In the genomic region with DNA sequence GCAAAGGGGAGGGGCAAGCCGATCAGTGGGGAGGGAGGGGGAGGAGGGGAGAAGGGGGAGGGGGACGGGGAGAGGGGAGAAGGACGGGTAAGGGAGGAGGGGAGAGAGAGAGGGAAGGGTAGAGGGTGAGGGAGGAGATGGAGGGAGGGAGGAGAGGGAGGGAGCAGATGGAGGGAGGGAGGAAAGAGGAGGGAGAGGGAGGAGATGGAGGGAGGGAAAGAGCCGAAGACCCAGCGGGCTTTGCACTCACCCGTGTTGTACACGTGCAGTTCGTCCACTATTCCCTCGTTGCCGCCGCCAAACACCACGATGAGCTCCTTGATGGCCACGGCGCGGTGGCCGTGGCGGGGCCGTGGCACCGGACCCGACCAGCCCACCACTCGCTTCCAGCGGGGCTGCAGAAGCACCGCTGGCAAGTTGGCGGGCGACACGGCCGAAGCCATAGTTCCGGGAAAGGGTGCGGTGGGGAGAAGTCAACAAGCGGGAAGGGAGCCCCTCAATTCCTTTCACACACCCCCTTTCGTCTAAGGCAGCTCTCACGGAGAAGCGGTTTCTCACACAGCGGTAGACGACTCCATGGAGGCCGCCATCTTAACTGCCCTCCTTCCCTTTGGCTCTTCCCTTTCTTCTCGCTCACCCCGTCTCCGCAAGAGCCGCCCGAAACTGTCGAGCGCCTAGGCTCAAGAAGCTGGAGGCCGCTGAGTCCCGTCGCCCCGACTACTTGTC, we compare ENCODE assay signal across 8 cellular contexts. TPM values are rescaled to one million over a fixed set of nuclear protein-coding genes. Genes with fewer than 3 reads are reported as not detected.
DNase-seq lines count a peak whose midpoint lies in the region; ATAC-seq lines count a peak whose summit lies in the region.

No MANE protein-coding gene starts in this region.

- intact Hi-C loops in right cardiac atrium (cut with DNase I), result no loop called here

- DNase-seq in NCI-H2029 (lab: John Stamatoyannopoulos, UW) (peak; percentile 51), NCI-H2029 treated with DMSO at 0.1 percent for 48 hours (lab: John Stamatoyannopoulos, UW) (no peak), NCI-H774 (lab: John Stamatoyannopoulos, UW) (peak; percentile 29), amygdala (lab: John Stamatoyannopoulos, UW) (peak in 32 of 56 donors; percentile 12 to 83 (median 58)), right cardiac atrium (peak in 1 of 3 donors; percentile 78)

- peak overlapping the region; percentile 78 for H3K4me3 ChIP-seq in right cardiac atrium (ENCODE audit: low read length)
- H3K4me3 ChIP-seq in rectal smooth muscle tissue (ENCODE audit: low read length), result peak overlapping the region; percentile 91

- no peaks in the 10 kb centered on the region for H3K36me3 ChIP-seq in rectal smooth muscle tissue (ENCODE audit: control insufficient read depth, insufficient read depth, low read length)

- peaks cover 17% of the 10 kb centered on the region for H3K4me1 ChIP-seq in right cardiac atrium (ENCODE audit: control insufficient read depth, insufficient read depth, low read length)
- H3K4me1 ChIP-seq in rectal smooth muscle tissue (ENCODE audit: control insufficient read depth, insufficient read depth, low read length), result peaks cover 17% of the 10 kb centered on the region

- ATAC-seq in HG02840 (IDR thresholded peaks at IDR 0.05; ENCODE audit: low FRiP score, unreplicated experiment) (peak; percentile 3), right cardiac atrium (peak; percentile 30 to 34), HG02885 (IDR thresholded peaks at IDR 0.05; ENCODE audit: poor library complexity, unreplicated experiment) (no peak)

- H3K27me3 ChIP-seq in right cardiac atrium (ENCODE audit: control insufficient read depth, insufficient read depth) (no peaks in the 10 kb centered on the region), rectal smooth muscle tissue (ENCODE audit: control insufficient read depth, insufficient read depth, low read length) (no peaks in the 10 kb centered on the region)

- no peaks in the 10 kb centered on the region for H3K9me3 ChIP-seq in right cardiac atrium (ENCODE audit: control insufficient read depth, low read length)

- H3K9ac ChIP-seq in rectal smooth muscle tissue (ENCODE audit: low read length), result peak overlapping the region; percentile 49

- H3K27ac ChIP-seq in right cardiac atrium (ENCODE audit: low read length) (peak overlapping the region; percentile 96), rectal smooth muscle tissue (ENCODE audit: low read depth, low read length) (peak overlapping the region; percentile 98)

- under 1% methylated on average over 47 of the region's 47 CpGs for WGBS in right cardiac atrium

RNA-seq across cellular contexts. Expression of a gene that starts 1.1 kb away (rescaled TPM):
- 10 to 100 TPM; 26.9 to 41.4 (median 32.9) TPM for total RNA-seq in right cardiac atrium
- polyA plus RNA-seq in right cardiac atrium, result 17.3 TPM

RNA-seq across cellular contexts. Expression of a gene that starts 2.0 kb away (rescaled TPM):
- 10 to 100 TPM in 2 of 4 donors, 1 to 10 TPM in 2; 7.6 to 11.9 (median 10.4) TPM for total RNA-seq in right cardiac atrium
- polyA plus RNA-seq in right cardiac atrium, result 6.8 TPM

RNA-seq across cellular contexts. Expression of a gene that starts 26.1 kb away (rescaled TPM):
- 10 to 100 TPM; 14.0 to 17.7 (median 15.7) TPM for total RNA-seq in right cardiac atrium
- 13.3 TPM for polyA plus RNA-seq in right cardiac atrium

RNA-seq across cellular contexts. Expression of a gene that starts 35.7 kb away (rescaled TPM):
- total RNA-seq in right cardiac atrium, result 10 to 100 TPM; 61.1 to 75.5 (median 66.2) TPM
- polyA plus RNA-seq in right cardiac atrium, result 108 TPM

RNA-seq across cellular contexts. Expression of a gene that starts 44.5 kb away (rescaled TPM):
- 10 to 100 TPM; 13.4 to 22.9 (median 14.9) TPM for total RNA-seq in right cardiac atrium
- polyA plus RNA-seq in right cardiac atrium, result 20.5 TPM
